In the genomic region with DNA sequence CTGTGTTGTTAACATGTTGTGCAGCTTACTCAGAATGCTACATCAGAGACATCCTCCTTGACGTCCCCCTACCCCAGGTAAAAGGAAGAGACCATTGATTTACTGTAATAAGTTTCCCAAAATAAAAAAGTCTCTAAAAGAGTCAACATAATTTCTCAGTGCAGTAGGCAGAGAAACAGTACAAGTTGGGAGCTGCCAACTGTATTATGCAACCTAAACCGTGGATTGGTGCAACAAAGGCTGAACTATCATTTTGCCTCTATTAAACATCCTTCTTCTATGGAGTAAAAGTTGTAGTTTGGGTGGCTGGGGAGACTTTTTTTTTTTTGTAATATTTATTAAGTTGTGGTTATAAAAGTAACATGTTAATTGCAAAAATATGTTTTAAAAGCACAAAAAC, we compare ENCODE assay signal across 18 cellular contexts.
DNase-seq lines count a peak whose midpoint lies in the region; ATAC-seq, FAIRE-seq and TF ChIP-seq lines count a peak whose summit lies in the region.
"Had no signal": no experiment of that assay in that cellular context is flagged by ENCODE, and none has a peak within 500 bp of the region (broad histone marks: within the 10 kb centered on the region; RNA-seq: fewer than 3 reads in every experiment).

No MANE protein-coding gene starts in this region.

- no peaks in the 10 kb centered on the region for H3K9me3 ChIP-seq in liver (ENCODE audit: control insufficient read depth in 4 of 4, low read length in 3 of 4)
- H3K9me3 ChIP-seq: Peyer's patch, suprapubic skin had no signal

- H3K27ac ChIP-seq in epithelial cell of prostate (peak overlapping the region; percentile 66), liver (ENCODE audit: low read depth in 1 of 2, low read length in 2 of 2) (no peak overlapping the region)
- H3K27ac ChIP-seq: cardiac muscle cell, Peyer's patch, suprapubic skin had no signal

- H3K36me3 Mint-ChIP-seq in CD14-positive monocyte: peaks cover 22 to 45% of the 10 kb centered on the region in 2 donors

- H3K27ac Mint-ChIP-seq in CD14-positive monocyte: peak overlapping the region in 3 of 7 donors; percentile 6 to 72 (median 29)
- H3K27ac Mint-ChIP-seq: activated naive CD8-positive, alpha-beta T cell treated with anti-CD3 and anti-CD28 coated beads for 36 hours; B cell had no signal

- H3K27me3 ChIP-seq in liver (ENCODE audit: control insufficient read depth in 4 of 4, insufficient read depth in 4 of 4, low read length in 3 of 4): no peaks in the 10 kb centered on the region
- H3K27me3 ChIP-seq: cardiac muscle cell, Peyer's patch, suprapubic skin had no signal

- peaks cover 22% of the 10 kb centered on the region for H3K4me1 Mint-ChIP-seq in CD14-positive monocyte
- H3K4me1 Mint-ChIP-seq: B cell had no signal

- intact Hi-C loops in CD14-positive monocyte (cut with micrococcal nuclease): no loop called here

- WGBS in liver: 28% methylated on average over 2 of the region's 2 CpGs

- peaks cover 5 to 16% (median 9%) of the 10 kb centered on the region in 4 donors for H3K4me1 ChIP-seq in liver (ENCODE audit: control insufficient read depth in 4 of 4, insufficient read depth in 4 of 4, low read length in 3 of 4)
- H3K4me1 ChIP-seq: Peyer's patch had no signal

- no peaks in the 10 kb centered on the region for H3K27me3 Mint-ChIP-seq in CD14-positive monocyte (ENCODE audit: low read depth in 3 of 3)
- H3K27me3 Mint-ChIP-seq: activated naive CD8-positive, alpha-beta T cell treated with anti-CD3 and anti-CD28 coated beads for 36 hours; B cell had no signal

- no peak for ATAC-seq in HG02642 (IDR thresholded peaks at IDR 0.05; ENCODE audit: poor library complexity, unreplicated experiment)
- ATAC-seq: activated T-cell treated with anti-CD3 and anti-CD28 coated beads, Interleukin-2, amount 50 U/mL, for 4 hours had no signal

- no peaks in the 10 kb centered on the region for H3K36me3 ChIP-seq in liver (ENCODE audit: control insufficient read depth in 4 of 4, insufficient read depth in 3 of 4, low read depth in 1 of 4, low read length in 3 of 4)
- H3K36me3 ChIP-seq: cardiac muscle cell, Peyer's patch, suprapubic skin had no signal

- no peak overlapping the region for H3K9ac ChIP-seq in liver (ENCODE audit: low read depth in 1 of 2, low read length in 2 of 2)

- peak; percentile 23 to 50 for TF ChIP-seq RAD21 in liver (IDR thresholded peaks at IDR 0.05)

- no peak for TF ChIP-seq CTCF in liver (IDR thresholded peaks at IDR 0.05; ENCODE audit: low read depth, low read length, missing input control)
- no peak for TF ChIP-seq CTCF in CD14-positive monocyte (IDR thresholded peaks at IDR 0.05)

- H3K4me3 Mint-ChIP-seq in CD14-positive monocyte: peak overlapping the region in 1 of 2 donors; percentile 23
- H3K4me3 Mint-ChIP-seq: activated naive CD8-positive, alpha-beta T cell treated with anti-CD3 and anti-CD28 coated beads for 36 hours; activated T-cell treated with anti-CD3 and anti-CD28 coated beads, Interleukin-2, amount 50 U/mL, for 4 hours; B cell had no signal

- H3K9me3 Mint-ChIP-seq in CD14-positive monocyte: peaks cover 0 to 5% (median 1%) of the 10 kb centered on the region in 7 donors
- H3K9me3 Mint-ChIP-seq: activated T-cell treated with anti-CD3 and anti-CD28 coated beads, Interleukin-2, amount 50 U/mL, for 4 hours had no signal

- peak; percentile 11 for FAIRE-seq in GM19239 (lab: Jason Lieb, UNC)

- H3K4me3 ChIP-seq in liver (ENCODE audit: low read depth in 1 of 3, low read length in 3 of 3): no peak overlapping the region
- H3K4me3 ChIP-seq: cardiac muscle cell, Peyer's patch, suprapubic skin had no signal

- DNase-seq in GM19239 (ENCODE audit: insufficient read length, low spot score): no peak
- DNase-seq in NOMO-1 treated with DMSO at 0.1 percent for 48 hours (lab: John Stamatoyannopoulos, UW; ENCODE audit: unreplicated experiment): peak; percentile 60
- no peak for DNase-seq in epithelial cell of prostate (ENCODE audit: low read depth, low spot score)
- DNase-seq in NCI-H345 (lab: John Stamatoyannopoulos, UW): no peak
- DNase-seq in CD14-positive monocyte (ENCODE audit: low spot score): no peak
- no peak for DNase-seq in stimulated activated CD4-positive, alpha-beta T cell treated with anti-CD3 and anti-CD28 coated beads, Interleukin-4, amount 100 ng/mL, for 1 hour
- DNase-seq: activated CD4-positive, alpha-beta T cell treated with anti-CD3 and anti-CD28 coated beads, Interleukin-2, amount 50 U/mL, for 48 hours; activated naive CD8-positive, alpha-beta T cell treated with anti-CD3 and anti-CD28 coated beads for 36 hours; activated T-cell treated with anti-CD3 and anti-CD28 coated beads, Interleukin-2, amount 50 U/mL, for 4 hours; NCI-H1048; NCI-H526 treated with DMSO at 0.1 percent for 48 hours; Peyer's patch; stimulated activated CD4-positive, alpha-beta T cell treated with anti-CD3 and anti-CD28 coated beads, Interleukin-2, amount 100 ng/mL, for 48 hours had no signal

TF ChIP-seq in liver, 16 proteins besides CTCF, POLR2A, EP300 and RAD21:
- TF ChIP-seq RXRA (IDR thresholded peaks at IDR 0.05) (peak in 1 of 2 donors; percentile 18), JUND (IDR thresholded peaks at IDR 0.05) (no peak), MAX (IDR thresholded peaks at IDR 0.05) (no peak), HNF4A (conservative IDR thresholded peaks at IDR 0.05) (peak; percentile 13 to 21)
